9 cellular contexts compared by ENCODE assay signal in genomic region chr4:83639849-83640493, GRCh38.
DNase-seq lines count a peak whose midpoint lies in the region; ATAC-seq and TF ChIP-seq lines count a peak whose summit lies in the region.
"Had no signal": no experiment of that assay in that cellular context is flagged by ENCODE, and none has a peak within 500 bp of the region (broad histone marks: within the 10 kb centered on the region; RNA-seq: fewer than 3 reads in every experiment).

No MANE protein-coding gene starts in this region.

- peak; percentile 63 for ATAC-seq in GM19452 (IDR thresholded peaks at IDR 0.05; ENCODE audit: unreplicated experiment)
- ATAC-seq in IMR-90 (ENCODE audit: low read depth): peak; percentile 97
- peak; percentile 89 for ATAC-seq in Panc1
- no peak for ATAC-seq in GM21528 (IDR thresholded peaks at IDR 0.05; ENCODE audit: low FRiP score, unreplicated experiment)

- no peaks in the 10 kb centered on the region for H3K79me2 ChIP-seq in trophoblast cell (ENCODE audit: control insufficient read depth, insufficient read depth, low read length, poor library complexity)

- BruUV-seq in IMR-90 (replicated peaks; lab: Mats Ljungman, UMichigan) (no TSS peak), Panc1 (replicated peaks; lab: Mats Ljungman, UMichigan) (no TSS peak)

- POLR2A ChIA-PET in IMR-90 (lab: Charles Lee; ENCODE audit: unreplicated experiment) (no interaction called here), Panc1 (lab: Charles Lee) (no interaction called here)

- in situ Hi-C loops in Caki2 (cut with HindIII; ENCODE audit: low pct_unique_long_range_greater_than_20kb, low sequenced_read_pairs): no loop called here
- in situ Hi-C loops in IMR-90 (cut with MboI; ENCODE audit: low sequenced_read_pairs): loop anchor here (5.0 to 10.0 kb wide), 2 partner anchors 128 to 275 kb away; no protein-coding TSS in a partner anchor
- in situ Hi-C loops in Panc1 (cut with HindIII; ENCODE audit: low pct_unique_long_range_greater_than_20kb, low sequenced_read_pairs): no loop called here

- WGBS in IMR-90 (ENCODE audit: extremely low coverage in 2 of 2, insufficient read length in 1 of 2), 2 experiments: no CpG with 5 or more reads among the region's 5 CpGs
- WGBS in trophoblast cell (ENCODE audit: extremely low coverage, insufficient coverage, insufficient read length): no CpG with 5 or more reads among the region's 5 CpGs

- DNase-seq in Caki2 (ENCODE audit: low read depth) (peak; percentile 58), IMR-90 (peak; percentile 80), Panc1 (ENCODE audit: low read depth, low spot score) (peak; percentile 51), glomerular endothelial cell (ENCODE audit: extremely low read depth, low read depth, low spot score) (peak; percentile 69), trophoblast cell (peak; percentile 74 to 93)
- DNase-seq in activated naive CD4-positive, alpha-beta T cell treated with anti-CD3 and anti-CD28 coated beads, Interleukin-2, amount 10 ng/mL, durations not matched to agents 7 days and 5 days: peak; percentile 65

- H4K91ac ChIP-seq in IMR-90 (ENCODE audit: insufficient read depth, low read depth, low read length): no peak overlapping the region
- H4K91ac ChIP-seq in trophoblast cell (ENCODE audit: low read depth, low read length): no peak overlapping the region

- peak; percentile 90 for TF ChIP-seq RAD21 in IMR-90 (IDR thresholded peaks at IDR 0.05; ENCODE audit: low read length)

- H3K4me1 ChIP-seq in IMR-90 (ENCODE audit: control insufficient read depth, insufficient read depth, low read length) (no peaks in the 10 kb centered on the region), Panc1 (ENCODE audit: control insufficient read depth, insufficient read depth, low read length) (no peaks in the 10 kb centered on the region), trophoblast cell (ENCODE audit: control insufficient read depth in 1 of 2, insufficient read depth in 2 of 2, low read length in 2 of 2) (no peaks in the 10 kb centered on the region)

- H3K4me2 ChIP-seq in IMR-90 (ENCODE audit: low read depth, low read length) (no peak overlapping the region), trophoblast cell (ENCODE audit: low read length) (no peak overlapping the region)

- dilution Hi-C loops in IMR-90 (cut with HindIII; ENCODE audit: low sequenced_read_pairs, unreplicated experiment): no loop called here

- H3K36me3 Mint-ChIP-seq in activated naive CD4-positive, alpha-beta T cell treated with anti-CD3 and anti-CD28 coated beads, Interleukin-2, amount 10 ng/mL, durations not matched to agents 7 days and 5 days: no peaks in the 10 kb centered on the region
- H3K36me3 Mint-ChIP-seq: activated naive CD4-positive, alpha-beta T cell treated with anti-CD3 and anti-CD28 coated beads, Interleukin-2, amount 50 U/mL, for 24 hours had no signal

- H2BK120ac ChIP-seq in IMR-90 (ENCODE audit: low read depth, low read length): no peak overlapping the region
- no peak overlapping the region for H2BK120ac ChIP-seq in trophoblast cell (ENCODE audit: insufficient read depth, low read length, poor library complexity)

- H2AFZ ChIP-seq in IMR-90 (replicated peaks; ENCODE audit: low read length, poor library complexity) (no peak overlapping the region), trophoblast cell (ENCODE audit: insufficient read depth, low read length, poor library complexity) (no peak overlapping the region)

- H3K23ac ChIP-seq in IMR-90 (ENCODE audit: low read depth, low read length) (no peak overlapping the region), trophoblast cell (ENCODE audit: low read length) (no peak overlapping the region)

- no peak overlapping the region for H2AK9ac ChIP-seq in IMR-90 (replicated peaks; ENCODE audit: low read depth, low read length, poor library complexity)

- H3K9me3 ChIP-seq in IMR-90 (ENCODE audit: control insufficient read depth, insufficient read depth, low read length): no peaks in the 10 kb centered on the region
- H3K9me3 ChIP-seq in Panc1 (ENCODE audit: control insufficient read depth, insufficient read depth, low read depth, low read length): no peaks in the 10 kb centered on the region
- H3K9me3 ChIP-seq in trophoblast cell (ENCODE audit: insufficient read depth, low read depth, low read length): no peaks in the 10 kb centered on the region

- H2AK5ac ChIP-seq in IMR-90 (ENCODE audit: low read depth, low read length) (no peak overlapping the region), trophoblast cell (ENCODE audit: low read length) (no peak overlapping the region)

- H3K9ac ChIP-seq in IMR-90 (ENCODE audit: low read depth, low read length): no peak overlapping the region
- H3K9ac ChIP-seq in trophoblast cell (ENCODE audit: low read length): no peak overlapping the region

- H2BK5ac ChIP-seq in IMR-90 (ENCODE audit: low read depth, low read length, poor library complexity, severe bottlenecking) (no peak overlapping the region), trophoblast cell (ENCODE audit: low read depth, low read length, poor library complexity) (no peak overlapping the region)

- H4K8ac ChIP-seq in IMR-90 (ENCODE audit: low read depth in 2 of 2, low read length in 2 of 2) (no peak overlapping the region), trophoblast cell (ENCODE audit: low read depth, low read length) (no peak overlapping the region)

- TF ChIP-seq CTCF in IMR-90 (conservative IDR thresholded peaks at IDR 0.05; ENCODE audit: low read depth, low read length): peak; percentile 90
- peak; percentile 70 for TF ChIP-seq CTCF in Panc1 (IDR thresholded peaks at IDR 0.05)

- H3K27me3 ChIP-seq in IMR-90 (ENCODE audit: control insufficient read depth, insufficient read depth, low read length) (peaks cover 10% of the 10 kb centered on the region), Panc1 (ENCODE audit: control insufficient read depth, insufficient read depth, low read length) (no peaks in the 10 kb centered on the region), trophoblast cell (ENCODE audit: insufficient read depth, low read length) (no peaks in the 10 kb centered on the region)

- no peak overlapping the region for H3K4me3 Mint-ChIP-seq in activated naive CD4-positive, alpha-beta T cell treated with anti-CD3 and anti-CD28 coated beads, Interleukin-2, amount 10 ng/mL, durations not matched to agents 7 days and 5 days
- H3K4me3 Mint-ChIP-seq: activated naive CD4-positive, alpha-beta T cell treated with anti-CD3 and anti-CD28 coated beads, Interleukin-2, amount 50 U/mL, for 24 hours had no signal

- no peak overlapping the region for H3K27ac ChIP-seq in IMR-90 (ENCODE audit: insufficient read depth, low read length)
- H3K27ac ChIP-seq in Panc1 (ENCODE audit: low read length): no peak overlapping the region
- H3K27ac ChIP-seq in trophoblast cell (ENCODE audit: low read depth, low read length): no peak overlapping the region

- H3K14ac ChIP-seq in IMR-90 (replicated peaks; ENCODE audit: low read depth, low read length) (no peak overlapping the region), trophoblast cell (ENCODE audit: low read length) (no peak overlapping the region)

- TF ChIP-seq POLR2A in IMR-90 (IDR thresholded peaks at IDR 0.05; ENCODE audit: low read depth, low read length): peak; percentile 44; the same call in 1 of the 2 replicates

- H2BK12ac ChIP-seq in trophoblast cell (ENCODE audit: low read length): no peak overlapping the region

- H3K36me3 ChIP-seq in IMR-90 (ENCODE audit: control insufficient read depth, insufficient read depth, low read length): no peaks in the 10 kb centered on the region
- no peaks in the 10 kb centered on the region for H3K36me3 ChIP-seq in Panc1 (ENCODE audit: control insufficient read depth, insufficient read depth, low read length)
- H3K36me3 ChIP-seq in trophoblast cell (ENCODE audit: control insufficient read depth in 1 of 2, insufficient read depth in 2 of 2, low read length in 2 of 2): no peaks in the 10 kb centered on the region

- H3K27ac Mint-ChIP-seq in activated naive CD4-positive, alpha-beta T cell treated with anti-CD3 and anti-CD28 coated beads, Interleukin-2, amount 10 ng/mL, durations not matched to agents 7 days and 5 days: no peak overlapping the region
- H3K27ac Mint-ChIP-seq: activated naive CD4-positive, alpha-beta T cell treated with anti-CD3 and anti-CD28 coated beads, Interleukin-2, amount 50 U/mL, for 24 hours had no signal

- CTCF ChIA-PET in IMR-90 (lab: Yijun Ruan, JAX) (interaction anchor here (0.9 to 1.3 kb wide), 2 partner anchors 149 to 156 kb away, joined by 3 read pairs; no protein-coding TSS in a partner anchor), Panc1 (lab: Charles Lee) (no interaction called here)
- CTCF ChIA-PET in activated naive CD4-positive, alpha-beta T cell treated with anti-CD3 and anti-CD28 coated beads, Interleukin-2, amount 10 ng/mL, durations not matched to agents 7 days and 5 days (lab: Charles Lee): interaction anchor here (0.8 to 3.1 kb wide), 6 partner anchors 116 to 588 kb away, joined by 3 to 40 read pairs (median 6); no protein-coding TSS in a partner anchor

- no peak overlapping the region for H2BK20ac ChIP-seq in IMR-90 (ENCODE audit: low read depth, low read length)

- H3K18ac ChIP-seq in IMR-90 (ENCODE audit: low read depth, low read length) (no peak overlapping the region), trophoblast cell (ENCODE audit: low read length) (no peak overlapping the region)

- H3K4me3 ChIP-seq in IMR-90 (ENCODE audit: insufficient read depth, low read depth, low read length) (no peak overlapping the region), Panc1 (ENCODE audit: low read depth in 2 of 2, low read length in 2 of 2) (no peak overlapping the region), trophoblast cell (ENCODE audit: low read depth, low read length) (no peak overlapping the region)

- H4K12ac ChIP-seq in trophoblast cell (ENCODE audit: low read depth, low read length): no peak overlapping the region

- H2BK15ac ChIP-seq in IMR-90 (ENCODE audit: low read depth, low read length): no peak overlapping the region

- H4K20me1 ChIP-seq in IMR-90 (ENCODE audit: insufficient read depth, low read length): no peaks in the 10 kb centered on the region

- no peak overlapping the region for H4K5ac ChIP-seq in IMR-90 (ENCODE audit: low read depth, low read length)

- H3K4ac ChIP-seq in IMR-90 (ENCODE audit: low read depth, low read length) (no peak overlapping the region), trophoblast cell (ENCODE audit: low read depth, low read length) (no peak overlapping the region)

- no peak overlapping the region for H3K56ac ChIP-seq in IMR-90 (ENCODE audit: extremely low read depth, insufficient read depth, low read length)

- peaks cover 9% of the 10 kb centered on the region for H3K27me3 Mint-ChIP-seq in activated naive CD4-positive, alpha-beta T cell treated with anti-CD3 and anti-CD28 coated beads, Interleukin-2, amount 10 ng/mL, durations not matched to agents 7 days and 5 days

- H3K79me1 ChIP-seq in IMR-90 (ENCODE audit: low read depth in 1 of 2, low read length in 2 of 2) (no peaks in the 10 kb centered on the region), trophoblast cell (ENCODE audit: low read length) (no peaks in the 10 kb centered on the region)

- H3K4me1 Mint-ChIP-seq in activated naive CD4-positive, alpha-beta T cell treated with anti-CD3 and anti-CD28 coated beads, Interleukin-2, amount 10 ng/mL, durations not matched to agents 7 days and 5 days: no peaks in the 10 kb centered on the region

- H3K9me3 Mint-ChIP-seq in activated naive CD4-positive, alpha-beta T cell treated with anti-CD3 and anti-CD28 coated beads, Interleukin-2, amount 10 ng/mL, durations not matched to agents 7 days and 5 days: no peaks in the 10 kb centered on the region
- H3K9me3 Mint-ChIP-seq: activated naive CD4-positive, alpha-beta T cell treated with anti-CD3 and anti-CD28 coated beads, Interleukin-2, amount 50 U/mL, for 24 hours had no signal

- intact Hi-C loops in IMR-90 (cut with micrococcal nuclease): loop anchor here (1.0 to 10.0 kb wide), 6 partner anchors 105 to 1112 kb away; partner anchors contain the start of genes GPAT3 and HELQ
- intact Hi-C loops in Panc1 (cut with micrococcal nuclease; ENCODE audit: unreplicated experiment): loop anchor here (2.0 to 10.0 kb wide), 2 partner anchors 149 to 865 kb away; no protein-coding TSS in a partner anchor

- no peaks in the 10 kb centered on the region for H3K9me1 ChIP-seq in IMR-90 (ENCODE audit: insufficient read depth, low read length)
